In the genomic region with DNA sequence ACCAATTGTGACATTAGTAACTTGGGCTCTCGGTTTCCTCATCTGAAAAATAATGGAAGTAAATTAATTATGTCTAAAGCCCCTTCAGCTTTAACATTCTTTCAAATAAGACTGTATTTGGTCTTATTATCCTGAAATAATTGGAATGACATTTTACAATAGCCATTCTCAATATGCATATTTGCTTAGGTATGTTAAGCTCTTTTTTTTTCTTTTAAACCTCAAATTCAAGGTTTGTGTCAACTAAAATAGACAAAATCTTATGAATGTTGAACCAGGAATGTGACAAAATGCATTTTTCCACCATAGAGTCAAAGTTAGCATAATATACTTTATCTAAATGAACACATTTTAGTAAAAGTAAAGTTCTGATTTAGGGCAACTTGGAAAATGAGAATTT, we compare ENCODE assay signal across 29 cellular contexts.
"Had no signal": no experiment of that assay in that cellular context is flagged by ENCODE, and none has a peak within 500 bp of the region (broad histone marks: within the 10 kb centered on the region; RNA-seq: fewer than 3 reads in every experiment).

No MANE protein-coding gene starts in this region.

- H3K4me3 ChIP-seq: adrenal gland, coronary artery, esophagus squamous epithelium, gastroesophageal sphincter, heart right ventricle had no signal

- DNase-seq: activated B cell treated with CpG ODN at 0.5 μM for 24 hours; activated CD4-positive, alpha-beta T cell treated with anti-CD3 and anti-CD28 coated beads for 48 hours; activated CD4-positive, alpha-beta T cell treated with anti-CD3 and anti-CD28 coated beads, Interleukin-2, amount 50 U/mL, for 1 hour; activated CD4-positive, alpha-beta T cell treated with anti-CD3 and anti-CD28 coated beads, Interleukin-2, amount 50 U/mL, for 48 hours; activated CD8-positive, alpha-beta memory T cell treated with anti-CD3 and anti-CD28 coated beads for 24 hours; activated CD8-positive, alpha-beta T cell treated with anti-CD3 and anti-CD28 coated beads for 36 hours; activated effector memory CD4-positive, alpha-beta T cell treated with Interleukin-2 at 50 U/mL for 16 hours; activated gamma-delta T cell treated with Interleukin-2 at 50 U/mL for 16 hours; activated naive CD4-positive, alpha-beta T cell treated with anti-CD3 and anti-CD28 coated beads, Interleukin-2, amount 50 U/mL, for 16 hours; activated naive CD4-positive, alpha-beta T cell treated with Interleukin-2 at 50 U/mL for 16 hours; activated T-cell treated with anti-CD3 and anti-CD28 coated beads, Interleukin-2, amount 50 U/mL, for 4 hours; adrenal gland; amygdala; aorta; brain microvascular endothelial cell; dermis blood vessel endothelial cell; effector CD4-positive, alpha-beta T cell; esophagus squamous epithelium; foreskin melanocyte; heart right ventricle; T-helper 1 cell; T-helper 17 cell; T1000; WERI-Rb-1 had no signal

- H3K27me3 ChIP-seq: adrenal gland, brain microvascular endothelial cell, esophagus squamous epithelium, gastroesophageal sphincter, heart right ventricle had no signal

- H3K27ac ChIP-seq: adrenal gland, brain microvascular endothelial cell, coronary artery, epithelial cell of prostate, esophagus squamous epithelium, gastroesophageal sphincter, heart right ventricle, WERI-Rb-1 had no signal

- ATAC-seq: activated CD4-positive, CD25-positive, alpha-beta regulatory T cell treated with anti-CD3 and anti-CD28 coated beads, Interleukin-2, amount 50 U/mL, for 24 hours; activated CD8-positive, alpha-beta T cell treated with anti-CD3 and anti-CD28 coated beads for 36 hours; activated T-cell treated with anti-CD3 and anti-CD28 coated beads, Interleukin-2, amount 50 U/mL, for 4 hours; activated T-helper 17 cell treated with anti-CD3 and anti-CD28 coated beads, Interleukin-2, amount 50 U/mL, for 72 hours; gastroesophageal sphincter; heart right ventricle; T-helper 17 cell had no signal
